ENCODE assay signal across 38 cellular contexts in genomic region chrX:41722220-41722619, GRCh38. TPM values are rescaled to one million over a fixed set of nuclear protein-coding genes. Genes with fewer than 3 reads are reported as not detected.
A peak's percentile ranks its signal among the peaks of the same experiment; 100 is the strongest.
DNase-seq lines count a peak whose midpoint lies in the region; ATAC-seq, FAIRE-seq and TF ChIP-seq lines count a peak whose summit lies in the region.
"Had no signal": no experiment of that assay in that cellular context is flagged by ENCODE, and none has a peak within 500 bp of the region (broad histone marks: within the 10 kb centered on the region; RNA-seq: fewer than 3 reads in every experiment).

No MANE protein-coding gene starts in this region.

- no peaks in the 10 kb centered on the region for H3K9me3 Mint-ChIP-seq in activated CD8-positive, alpha-beta memory T cell treated with anti-CD3 and anti-CD28 coated beads, Interleukin-2, amount 10 ng/mL, durations not matched to agents 7 days and 5 days (ENCODE audit: low read depth)
- H3K9me3 Mint-ChIP-seq in activated B cell treated with CpG ODN at 0.5 μM for 24 hours = peaks cover 4% of the 10 kb centered on the region
- H3K9me3 Mint-ChIP-seq in astrocyte (ENCODE audit: unreplicated experiment) = peaks cover 5% of the 10 kb centered on the region
- H3K9me3 Mint-ChIP-seq in stimulated activated memory B cell treated with anti-CD40 and anti-IgM and Interleukin-4, amounts not matched to agents 10 μg/mL and 1 μg/mL and 100 μg/mL, for 72 hours = no peaks in the 10 kb centered on the region

- 93 to 98% methylated on average over 3 of the region's 3 CpGs for WGBS in GM23248 (ENCODE audit: low coverage in 1 of 2, low lambda C conversion rate in 2 of 2, missing lambda C conversion rate in 2 of 2), 2 experiments

- intact Hi-C loops in activated B cell treated with CpG ODN at 0.5 μM for 24 hours (cut with micrococcal nuclease) = no loop called here

- peak overlapping the region; percentile 69 for H3K27ac Mint-ChIP-seq in activated CD8-positive, alpha-beta memory T cell treated with anti-CD3 and anti-CD28 coated beads, Interleukin-2, amount 10 ng/mL, durations not matched to agents 7 days and 5 days
- H3K27ac Mint-ChIP-seq in activated B cell treated with CpG ODN at 0.5 μM for 24 hours (peak overlapping the region; percentile 5), astrocyte (ENCODE audit: unreplicated experiment) (no peak overlapping the region)
- H3K27ac Mint-ChIP-seq in stimulated activated memory B cell treated with anti-CD40 and anti-IgM and Interleukin-4, amounts not matched to agents 10 μg/mL and 1 μg/mL and 100 μg/mL, for 72 hours = peak overlapping the region; percentile 55
- H3K27ac Mint-ChIP-seq: activated CD4-positive, alpha-beta T cell treated with anti-CD3 and anti-CD28 coated beads, Interleukin-2, amount 10 ng/mL, durations not matched to agents 7 days and 5 days; mesothelial cell of epicardium had no signal

- H3K4me2 ChIP-seq in astrocyte (ENCODE audit: low read length) (no peak overlapping the region), GM23248 (ENCODE audit: unreplicated experiment) (no peak overlapping the region)
- H3K4me2 ChIP-seq: smooth muscle cell had no signal

- peaks cover 24% of the 10 kb centered on the region for H3K36me3 Mint-ChIP-seq in activated CD8-positive, alpha-beta memory T cell treated with anti-CD3 and anti-CD28 coated beads, Interleukin-2, amount 10 ng/mL, durations not matched to agents 7 days and 5 days
- H3K36me3 Mint-ChIP-seq in activated B cell treated with CpG ODN at 0.5 μM for 24 hours (ENCODE audit: low read depth) (peaks cover 4% of the 10 kb centered on the region), astrocyte (ENCODE audit: low read depth, unreplicated experiment) (peaks cover 4% of the 10 kb centered on the region)
- peaks cover 7% of the 10 kb centered on the region for H3K36me3 Mint-ChIP-seq in stimulated activated memory B cell treated with anti-CD40 and anti-IgM and Interleukin-4, amounts not matched to agents 10 μg/mL and 1 μg/mL and 100 μg/mL, for 72 hours

- H4K20me1 ChIP-seq in astrocyte (ENCODE audit: insufficient read depth, low read length) (no peaks in the 10 kb centered on the region), GM23248 (ENCODE audit: insufficient read depth) (no peaks in the 10 kb centered on the region)

- in situ Hi-C loops in GM23248 (cut with MboI) = no loop called here

- TF ChIP-seq CTCF in activated B cell treated with CpG ODN at 0.5 μM for 24 hours (IDR thresholded peaks at IDR 0.05) = no peak
- no peak for TF ChIP-seq CTCF in astrocyte (IDR thresholded peaks at IDR 0.05; ENCODE audit: insufficient read depth, low read depth, low read length)

- H3K9me2 ChIP-seq in GM23248 (ENCODE audit: insufficient read depth) = no peaks in the 10 kb centered on the region

- no peak overlapping the region for H3K4me3 Mint-ChIP-seq in activated CD8-positive, alpha-beta memory T cell treated with anti-CD3 and anti-CD28 coated beads, Interleukin-2, amount 10 ng/mL, durations not matched to agents 7 days and 5 days
- peak overlapping the region; percentile 5 for H3K4me3 Mint-ChIP-seq in activated B cell treated with CpG ODN at 0.5 μM for 24 hours
- no peak overlapping the region for H3K4me3 Mint-ChIP-seq in astrocyte (ENCODE audit: unreplicated experiment)
- peak overlapping the region; percentile 27 for H3K4me3 Mint-ChIP-seq in stimulated activated memory B cell treated with anti-CD40 and anti-IgM and Interleukin-4, amounts not matched to agents 10 μg/mL and 1 μg/mL and 100 μg/mL, for 72 hours
- H3K4me3 Mint-ChIP-seq: activated CD4-positive, alpha-beta T cell treated with anti-CD3 and anti-CD28 coated beads, Interleukin-2, amount 10 ng/mL, durations not matched to agents 7 days and 5 days; mesothelial cell of epicardium had no signal

- H3F3A ChIP-seq in GM23248 (ENCODE audit: insufficient read depth) = no peaks in the 10 kb centered on the region

- H3K9ac ChIP-seq in astrocyte (ENCODE audit: low read length) = no peak overlapping the region
- H3K9ac ChIP-seq in GM23248 = no peak overlapping the region

- H3K79me2 ChIP-seq in astrocyte (ENCODE audit: insufficient read depth, low read length) (no peaks in the 10 kb centered on the region), GM23248 (ENCODE audit: insufficient read depth) (no peaks in the 10 kb centered on the region)

- H3K36me3 ChIP-seq in astrocyte (ENCODE audit: insufficient read depth, low read length) = no peaks in the 10 kb centered on the region
- no peaks in the 10 kb centered on the region for H3K36me3 ChIP-seq in GM23248 (ENCODE audit: low read depth)
- H3K36me3 ChIP-seq: adrenal gland, HAP-1, neutrophil, tibial artery, vagina had no signal

- CTCF ChIA-PET in activated CD8-positive, alpha-beta memory T cell treated with anti-CD3 and anti-CD28 coated beads, Interleukin-2, amount 10 ng/mL, durations not matched to agents 7 days and 5 days (lab: Charles Lee) = no interaction called here
- CTCF ChIA-PET in activated B cell treated with CpG ODN at 0.5 μM for 24 hours (lab: Charles Lee) = no interaction called here

- no peaks in the 10 kb centered on the region for H3K27me3 ChIP-seq in astrocyte (ENCODE audit: insufficient read depth, low read length)
- no peaks in the 10 kb centered on the region for H3K27me3 ChIP-seq in GM23248 (replicated peaks; ENCODE audit: insufficient read depth)
- H3K27me3 ChIP-seq: body of pancreas, esophagus squamous epithelium, foreskin keratinocyte, neutrophil, tibial artery, vagina had no signal

- ATAC-seq in activated CD8-positive, alpha-beta memory T cell treated with anti-CD3 and anti-CD28 coated beads, Interleukin-2, amount 10 ng/mL, durations not matched to agents 7 days and 5 days = no peak
- ATAC-seq in activated B cell treated with CpG ODN at 0.5 μM for 24 hours (ENCODE audit: low read depth) = no peak
- ATAC-seq in stimulated activated memory B cell treated with anti-CD40 and anti-IgM and Interleukin-4, amounts not matched to agents 10 μg/mL and 1 μg/mL and 100 μg/mL, for 72 hours = no peak
- no peak for ATAC-seq in GM18907 (IDR thresholded peaks at IDR 0.05; ENCODE audit: unreplicated experiment)
- ATAC-seq: body of pancreas, foreskin keratinocyte, heart right ventricle, HepG2, left ventricle myocardium superior, right cardiac atrium had no signal

- POLR2A ChIA-PET in activated B cell treated with CpG ODN at 0.5 μM for 24 hours (lab: Charles Lee) = no interaction called here

- peaks cover 54% of the 10 kb centered on the region for H3K4me1 Mint-ChIP-seq in activated CD8-positive, alpha-beta memory T cell treated with anti-CD3 and anti-CD28 coated beads, Interleukin-2, amount 10 ng/mL, durations not matched to agents 7 days and 5 days
- H3K4me1 Mint-ChIP-seq in activated B cell treated with CpG ODN at 0.5 μM for 24 hours = peaks cover 55% of the 10 kb centered on the region
- H3K4me1 Mint-ChIP-seq in astrocyte (ENCODE audit: low read depth, unreplicated experiment) = peaks cover 16% of the 10 kb centered on the region
- H3K4me1 Mint-ChIP-seq in stimulated activated memory B cell treated with anti-CD40 and anti-IgM and Interleukin-4, amounts not matched to agents 10 μg/mL and 1 μg/mL and 100 μg/mL, for 72 hours = peaks cover 28% of the 10 kb centered on the region

- peak; percentile 99 for FAIRE-seq in astrocyte (lab: Jason Lieb, UNC)
- FAIRE-seq: HepG2, kidney had no signal

- H3K4me1 ChIP-seq in astrocyte (ENCODE audit: insufficient read depth, low read length) = no peaks in the 10 kb centered on the region
- 0 out of 2 replicates have a peak, but pooled peaks cover 9% of the 10 kb centered on the region for H3K4me1 ChIP-seq in GM23248 (ENCODE audit: insufficient read depth)
- H3K4me1 ChIP-seq: adrenal gland, body of pancreas, esophagus squamous epithelium, foreskin keratinocyte, vagina had no signal

- no peak overlapping the region for H3K4me3 ChIP-seq in astrocyte (ENCODE audit: insufficient read depth, low read depth, low read length)
- no peak overlapping the region for H3K4me3 ChIP-seq in GM23248
- H3K4me3 ChIP-seq: adrenal gland, body of pancreas, dorsolateral prefrontal cortex, esophagus squamous epithelium, HAP-1, heart right ventricle, smooth muscle cell, tibial artery, vagina had no signal

- H3K27me3 Mint-ChIP-seq in activated CD8-positive, alpha-beta memory T cell treated with anti-CD3 and anti-CD28 coated beads, Interleukin-2, amount 10 ng/mL, durations not matched to agents 7 days and 5 days = no peaks in the 10 kb centered on the region
- H3K27me3 Mint-ChIP-seq in activated B cell treated with CpG ODN at 0.5 μM for 24 hours (no peaks in the 10 kb centered on the region), astrocyte (ENCODE audit: low read depth, unreplicated experiment) (no peaks in the 10 kb centered on the region)
- no peaks in the 10 kb centered on the region for H3K27me3 Mint-ChIP-seq in stimulated activated memory B cell treated with anti-CD40 and anti-IgM and Interleukin-4, amounts not matched to agents 10 μg/mL and 1 μg/mL and 100 μg/mL, for 72 hours
- H3K27me3 Mint-ChIP-seq: activated CD4-positive, alpha-beta T cell treated with anti-CD3 and anti-CD28 coated beads, Interleukin-2, amount 10 ng/mL, durations not matched to agents 7 days and 5 days; CD4-positive, alpha-beta memory T cell had no signal

- no peak for DNase-seq in activated CD8-positive, alpha-beta memory T cell treated with anti-CD3 and anti-CD28 coated beads, Interleukin-2, amount 10 ng/mL, durations not matched to agents 7 days and 5 days
- DNase-seq in activated CD8-positive, alpha-beta memory T cell treated with anti-CD3 and anti-CD28 coated beads, Interleukin-2, amount 50 U/mL, for 48 hours = no peak
- DNase-seq in activated B cell treated with CpG ODN at 0.5 μM for 24 hours (no peak), astrocyte (ENCODE audit: low read depth) (no peak), GM23248 (no peak), NCI-H82 (lab: John Stamatoyannopoulos, UW) (no peak)
- DNase-seq: activated CD4-positive, alpha-beta T cell treated with anti-CD3 and anti-CD28 coated beads, Interleukin-2, amount 10 ng/mL, durations not matched to agents 7 days and 5 days; activated effector memory CD4-positive, alpha-beta T cell treated with anti-CD3 and anti-CD28 coated beads, Interleukin-2, amount 50 U/mL, for 16 hours; adrenal gland; AML-193; body of pancreas; CD4-positive, alpha-beta memory T cell; dorsolateral prefrontal cortex; esophagus squamous epithelium; foreskin keratinocyte; heart right ventricle; Karpas-422; kidney; left ventricle myocardium superior; NCI-H1417; NCI-H2029 treated with DMSO at 0.1 percent for 48 hours; NCI-H524 treated with DMSO at 0.1 percent for 48 hours; posterior cingulate gyrus; right cardiac atrium; Right ventricle myocardium superior; T-helper 9 cell; tibial artery had no signal

- H3K9me3 ChIP-seq in astrocyte (ENCODE audit: insufficient read depth, low read depth, low read length) = no peaks in the 10 kb centered on the region
- no peaks in the 10 kb centered on the region for H3K9me3 ChIP-seq in GM23248 (ENCODE audit: low read depth)
- H3K9me3 ChIP-seq: adrenal gland, body of pancreas, HAP-1, neutrophil, vagina had no signal

- H3K27ac ChIP-seq in astrocyte (ENCODE audit: low read depth, low read length) (no peak overlapping the region), GM23248 (no peak overlapping the region)
- H3K27ac ChIP-seq: body of pancreas, dorsolateral prefrontal cortex, foreskin keratinocyte, heart right ventricle, tibial artery, vagina, VCaP had no signal

- H2AFZ ChIP-seq in astrocyte (ENCODE audit: low read depth, low read length) (no peak overlapping the region), GM23248 (no peak overlapping the region)

RNA-seq across cellular contexts. Expression of gene GPR82, which starts 1.8 kb away (rescaled TPM):
- under 1 TPM; 0.21 to 0.47 TPM for total RNA-seq in activated CD8-positive, alpha-beta memory T cell treated with anti-CD3 and anti-CD28 coated beads, Interleukin-2, amount 10 ng/mL, durations not matched to agents 7 days and 5 days
- total RNA-seq in activated B cell treated with CpG ODN at 0.5 μM for 24 hours (0.32 and 0.35 TPM in 2 replicates), astrocyte (not detected in 2 replicates)
- total RNA-seq in GM23248 (2014; rRNA removed; shearing (Covaris generic)) = not detected in 2 replicates
- 0.13 TPM in 1 of 2 replicates, not detected in the other for polyA plus RNA-seq in GM23248 (2016; fragmentation: Nextera tagmentation; extraction: Ambion mirVana)
- total RNA-seq: A673; activated CD4-positive, alpha-beta T cell treated with anti-CD3 and anti-CD28 coated beads, Interleukin-2, amount 10 ng/mL, durations not matched to agents 7 days and 5 days; CD4-positive, alpha-beta memory T cell; cerebellum; foreskin keratinocyte; HepG2; mesothelial cell of epicardium; smooth muscle cell; vagina had no signal
- polyA plus RNA-seq: foreskin keratinocyte, HepG2 had no signal

RNA-seq across cellular contexts. Expression of gene GPR34, which starts 33.4 kb away (rescaled TPM):
- total RNA-seq in activated CD8-positive, alpha-beta memory T cell treated with anti-CD3 and anti-CD28 coated beads, Interleukin-2, amount 10 ng/mL, durations not matched to agents 7 days and 5 days = 1 to 10 TPM in 1 of 2 experiments, under 1 TPM in 1; 0.67 to 1.3 TPM
- total RNA-seq in activated B cell treated with CpG ODN at 0.5 μM for 24 hours (0.24 and 0.42 TPM in 2 replicates), astrocyte (not detected in 2 replicates)
- not detected in 2 replicates for total RNA-seq in GM23248 (2014; rRNA removed; shearing (Covaris generic))
- polyA plus RNA-seq in GM23248 (2016; fragmentation: Nextera tagmentation; extraction: Ambion mirVana) = 0.09 TPM in 1 of 2 replicates, not detected in the other
- total RNA-seq: A673, foreskin keratinocyte, HepG2, mesothelial cell of epicardium had no signal
- polyA plus RNA-seq: foreskin keratinocyte, HepG2 had no signal

Comparison
In these comparisons a context has a peak if more than half of its experiments do, and no peak if none do; other contexts are left out.
1. H3K4me3 Mint-ChIP-seq: peak in activated B cell treated with CpG ODN at 0.5 μM for 24 hours (single experiment) and stimulated activated memory B cell treated with anti-CD40 and anti-IgM and Interleukin-4, amounts not matched to agents 10 μg/mL and 1 μg/mL and 100 μg/mL, for 72 hours (single experiment); none in activated CD8-positive, alpha-beta memory T cell treated with anti-CD3 and anti-CD28 coated beads, Interleukin-2, amount 10 ng/mL, durations not matched to agents 7 days and 5 days (single experiment) and astrocyte (single experiment).